In the genomic region with DNA sequence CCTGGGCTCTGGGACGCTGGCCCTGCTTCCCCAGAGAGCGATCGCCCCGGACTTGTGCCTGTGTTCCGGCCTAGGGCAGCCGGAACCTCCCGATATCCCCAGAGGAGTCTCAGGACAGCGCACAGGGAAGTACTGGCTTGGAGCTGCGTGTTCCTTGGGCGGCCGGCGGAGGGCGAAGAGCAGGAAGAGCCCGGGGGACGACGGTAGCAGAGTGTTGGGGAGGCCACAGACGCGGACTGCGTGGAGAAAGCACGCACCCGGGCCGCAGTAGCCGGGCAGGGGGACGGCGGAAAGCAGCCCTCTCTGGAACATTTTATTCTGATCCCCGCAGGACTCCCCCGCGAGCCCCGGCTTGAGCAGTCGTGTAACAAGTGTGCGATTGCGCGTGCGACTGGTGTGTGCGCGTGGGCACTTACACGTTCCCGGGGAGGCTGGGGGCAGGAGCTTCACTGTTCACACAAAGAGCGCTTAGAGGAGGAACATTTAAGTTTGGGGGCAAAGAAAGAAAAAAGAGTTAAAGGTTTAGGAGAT, we compare ENCODE assay signal across 8 cellular contexts. TPM values are rescaled to one million over a fixed set of nuclear protein-coding genes. Genes with fewer than 3 reads are reported as not detected.
DNase-seq lines count a peak whose midpoint lies in the region; ATAC-seq lines count a peak whose summit lies in the region.

No MANE protein-coding gene starts in this region.

- H3K27ac Mint-ChIP-seq in IgD-negative memory B cell, result peak overlapping the region in 1 of 3 donors; percentile 64
- no peak overlapping the region for H3K27ac Mint-ChIP-seq in stimulated activated effector memory CD8-positive, alpha-beta T cell treated with anti-CD3 and anti-CD28 coated beads, Interleukin-12 subunit alpha, Interleukin-12 subunit beta, amount 100 ng/mL, for 72 hours

- peaks cover 0 to 1% (median 0%) of the 10 kb centered on the region in 3 donors for H3K9me3 Mint-ChIP-seq in IgD-negative memory B cell
- no peaks in the 10 kb centered on the region for H3K9me3 Mint-ChIP-seq in stimulated activated effector memory CD8-positive, alpha-beta T cell treated with anti-CD3 and anti-CD28 coated beads, Interleukin-12 subunit alpha, Interleukin-12 subunit beta, amount 100 ng/mL, for 72 hours

- peaks cover 26 to 34% (median 31%) of the 10 kb centered on the region in 3 donors for H3K4me1 Mint-ChIP-seq in IgD-negative memory B cell
- H3K4me1 Mint-ChIP-seq in stimulated activated effector memory CD8-positive, alpha-beta T cell treated with anti-CD3 and anti-CD28 coated beads, Interleukin-12 subunit alpha, Interleukin-12 subunit beta, amount 100 ng/mL, for 72 hours, result peaks cover 43% of the 10 kb centered on the region

- H3K4me3 Mint-ChIP-seq in IgD-negative memory B cell, result peak overlapping the region; percentile 76 to 94 (median 88)
- peak overlapping the region; percentile 70 for H3K4me3 Mint-ChIP-seq in stimulated activated effector memory CD8-positive, alpha-beta T cell treated with anti-CD3 and anti-CD28 coated beads, Interleukin-12 subunit alpha, Interleukin-12 subunit beta, amount 100 ng/mL, for 72 hours

- H3K36me3 Mint-ChIP-seq in IgD-negative memory B cell, result peaks cover 1% of the 10 kb centered on the region
- peaks cover 10% of the 10 kb centered on the region for H3K36me3 Mint-ChIP-seq in stimulated activated effector memory CD8-positive, alpha-beta T cell treated with anti-CD3 and anti-CD28 coated beads, Interleukin-12 subunit alpha, Interleukin-12 subunit beta, amount 100 ng/mL, for 72 hours

- peak; percentile 41 for ATAC-seq in stimulated activated effector memory CD8-positive, alpha-beta T cell treated with anti-CD3 and anti-CD28 coated beads, Interleukin-12 subunit alpha, Interleukin-12 subunit beta, amount 100 ng/mL, for 72 hours
- ATAC-seq in HG03159 (IDR thresholded peaks at IDR 0.05; ENCODE audit: unreplicated experiment), result no peak
- ATAC-seq in HG03039 (IDR thresholded peaks at IDR 0.05; ENCODE audit: unreplicated experiment), result no peak

- DNase-seq in Ammon's horn (ENCODE audit: low spot score) (peak; percentile 30), astrocyte of the hippocampus (ENCODE audit: low read depth, low spot score) (peak; percentile 73), iPS-NIHi7 (ENCODE audit: extremely low spot score) (peak; percentile 63), globus pallidus (ENCODE audit: low spot score) (no peak)
- no peak for DNase-seq in stimulated activated effector memory CD8-positive, alpha-beta T cell treated with anti-CD3 and anti-CD28 coated beads, Interleukin-12 subunit alpha, Interleukin-12 subunit beta, amount 100 ng/mL, for 72 hours (ENCODE audit: low spot score in 2 of 2)

- peaks cover 62% of the 10 kb centered on the region for H3K27me3 Mint-ChIP-seq in IgD-negative memory B cell

RNA-seq across cellular contexts. Expression of a gene that starts 36.1 kb away (rescaled TPM):
- not detected for polyA plus RNA-seq in IgD-negative memory B cell

Comparison
In these comparisons a context has a peak if more than half of its experiments do, and no peak if none do; other contexts are left out.
1. DNase-seq: peak in Ammon's horn (single experiment), astrocyte of the hippocampus (single experiment) and iPS-NIHi7 (single experiment); none in stimulated activated effector memory CD8-positive, alpha-beta T cell treated with anti-CD3 and anti-CD28 coated beads, Interleukin-12 subunit alpha, Interleukin-12 subunit beta, amount 100 ng/mL, for 72 hours (0 of 2) and globus pallidus (single experiment).